6 cellular contexts compared by ENCODE assay signal in genomic region chr11:3395468-3395867, GRCh38. TPM values are rescaled to one million over a fixed set of nuclear protein-coding genes. Genes with fewer than 3 reads are reported as not detected.
DNase-seq lines count a peak whose midpoint lies in the region; ATAC-seq, FAIRE-seq and TF ChIP-seq lines count a peak whose summit lies in the region.
"Not testable (repeated sequence)": the region's sequence is repeated elsewhere in the genome, so short reads cannot be mapped to it uniquely, and the experiment has no call there.

No MANE protein-coding gene starts in this region.

- not testable (repeated sequence) for ATAC-seq in GM23338, WTC11, K562

- H3K9ac ChIP-seq in K562 (ENCODE audit: insufficient read depth in 1 of 2, low read depth in 2 of 2, low read length in 2 of 2); H1 (replicated peaks in 1 of 4; ENCODE audit: extremely low read depth in 1 of 4, low read depth in 3 of 4, low read length in 3 of 4): not testable (repeated sequence)

- intact Hi-C loops in K562 (cut with micrococcal nuclease); posterior vena cava (cut with DNase I): not testable (repeated sequence)

- H2BK120ac ChIP-seq in H1 (replicated peaks; ENCODE audit: low read depth, low read length): not testable (repeated sequence)

- not testable (repeated sequence) for H3K9me2 ChIP-seq in GM23338 (ENCODE audit: insufficient read depth)

- H4K8ac ChIP-seq in H1 (ENCODE audit: extremely low read depth, insufficient read depth, low read length): not testable (repeated sequence)

- not testable (repeated sequence) for H3K9me1 ChIP-seq in K562 (ENCODE audit: control insufficient read depth, insufficient read depth, low read length)

- not testable (repeated sequence) for H4K5ac ChIP-seq in H1 (ENCODE audit: insufficient read length, low read depth, low read length)

- not testable (repeated sequence) for H3K23me2 ChIP-seq in H1 (ENCODE audit: low read depth, low read length)

- TF ChIP-seq POLR2A in K562 (conservative IDR thresholded peaks at IDR 0.05): not testable (repeated sequence)
- TF ChIP-seq POLR2A in H1 (IDR thresholded peaks at IDR 0.05; ENCODE audit: control extremely low read depth in 1 of 2, low read depth in 2 of 2, low read length in 2 of 2): peak in 1 of 2 experiments; percentile 16; a peak in 1 of 3 replicates

- H2BK15ac ChIP-seq in H1 (ENCODE audit: low read length): not testable (repeated sequence)

- not testable (repeated sequence) for H3K56ac ChIP-seq in H1 (replicated peaks; ENCODE audit: insufficient read length, low read depth, low read length)

- not testable (repeated sequence) for TF ChIP-seq EP300 in K562 (IDR thresholded peaks at IDR 0.05; ENCODE audit: low read length); H1 (IDR thresholded peaks at IDR 0.05; ENCODE audit: borderline replicate concordance in 1 of 2, low read depth in 2 of 2, low read length in 2 of 2)

- not testable (repeated sequence) for H3K4ac ChIP-seq in H1 (replicated peaks; ENCODE audit: insufficient read length, low read depth, low read length)

- FAIRE-seq in K562 (lab: Jason Lieb, UNC); H1 (lab: Jason Lieb, UNC): not testable (repeated sequence)

- TF ChIP-seq CTCF in GM23338 (conservative IDR thresholded peaks at IDR 0.05; ENCODE audit: low read depth in 2 of 2); WTC11 (IDR thresholded peaks at IDR 0.05); K562 (IDR thresholded peaks at IDR 0.05 in 2 of 3, conservative IDR thresholded peaks at IDR 0.05 in 1 of 3; ENCODE audit: insufficient read depth in 2 of 3, low read depth in 1 of 3, low read length in 3 of 3); H1 (IDR thresholded peaks at IDR 0.05; ENCODE audit: control extremely low read depth in 1 of 3, insufficient read depth in 1 of 3, low read depth in 1 of 3, low read length in 3 of 3): not testable (repeated sequence)

- H2BK12ac ChIP-seq in H1 (ENCODE audit: low read depth, low read length): not testable (repeated sequence)

- H3K9me3 ChIP-seq in K562 (replicated peaks; ENCODE audit: control insufficient read depth, insufficient read depth, low read depth, low read length); H1 (ENCODE audit: insufficient read depth in 2 of 2, low read depth in 1 of 2, low read length in 1 of 2): not testable (repeated sequence)

- not testable (repeated sequence) for H3K4me3 ChIP-seq in GM23338; K562; H1 (ENCODE audit: extremely low read depth in 1 of 4, insufficient read depth in 2 of 4, low read depth in 3 of 4, low read length in 4 of 4)

- H3K4me3 Mint-ChIP-seq in GM23338, WTC11: not testable (repeated sequence)

- not testable (repeated sequence) for H3K9me3 Mint-ChIP-seq in GM23338, WTC11

- 0 out of 2 replicates have a peak overlapping the region, but pooled peaks have one; percentile 50 for H3K27ac ChIP-seq in GM23338 (ENCODE audit: low read depth)
- H3K27ac ChIP-seq in K562 (ENCODE audit: extremely low read depth, low read depth, low read length); H1 (ENCODE audit: low read depth, low read length): not testable (repeated sequence)

- in situ Hi-C loops in K562 (cut with MboI): not testable (repeated sequence)

- H4K91ac ChIP-seq in H1 (replicated peaks; ENCODE audit: insufficient read length, low read length): not testable (repeated sequence)

- H2AK5ac ChIP-seq in H1 (ENCODE audit: low read depth, low read length): not testable (repeated sequence)

- peak overlapping the region; percentile 22; the same call in 1 of the 2 replicates for H3K27ac Mint-ChIP-seq in GM23338
- peak overlapping the region; percentile 88 for H3K27ac Mint-ChIP-seq in WTC11

- H3F3A ChIP-seq in GM23338 (replicated peaks; ENCODE audit: low read depth): not testable (repeated sequence)

- H3K4me1 ChIP-seq in GM23338 (ENCODE audit: insufficient read depth); K562 (replicated peaks in 1 of 2; ENCODE audit: control insufficient read depth in 2 of 2, insufficient read depth in 2 of 2, low read length in 2 of 2); H1 (replicated peaks in 1 of 4; ENCODE audit: control insufficient read depth in 3 of 4, insufficient read depth in 4 of 4, low read length in 3 of 4): not testable (repeated sequence)

- POLR2A ChIA-PET in WTC11 (lab: Charles Lee); K562 (lab: Yijun Ruan, JAX): not testable (repeated sequence)
- POLR2A ChIA-PET in H1 (lab: Charles Lee; ENCODE audit: partially characterized antibody): interaction anchor here (0.6 to 10.3 kb wide), 9 partner anchors 9 to 41 kb away, joined by 3 to 187 read pairs (median 8); partner anchors contain the start of gene ZNF195

- H3K23ac ChIP-seq in H1 (ENCODE audit: insufficient read length): not testable (repeated sequence)

- WGBS in K562 (ENCODE audit: insufficient coverage, low coverage, missing lambda C conversion rate): 51% methylated on average over 4 of the region's 5 CpGs
- 95% methylated on average over 5 of the region's 5 CpGs; no CpG with 5 or more reads in 1 of the 2 experiments for WGBS in H1 (ENCODE audit: extremely low coverage in 1 of 2, insufficient coverage in 1 of 2, insufficient read length in 1 of 2, insufficient replicate concordance in 2 of 2, low coverage in 1 of 2, low lambda C conversion rate in 2 of 2, missing lambda C conversion rate in 1 of 2), 2 experiments

- H3K14ac ChIP-seq in H1 (ENCODE audit: insufficient read length): not testable (repeated sequence)

- TF ChIP-seq RAD21 in K562 (CRISPR knock-in tag; conservative IDR thresholded peaks at IDR 0.05 in 1 of 2, IDR thresholded peaks at IDR 0.05 in 1 of 2); H1 (IDR thresholded peaks at IDR 0.05 in 1 of 2, conservative IDR thresholded peaks at IDR 0.05 in 1 of 2; ENCODE audit: low read depth in 2 of 2, low read length in 2 of 2): not testable (repeated sequence)

- not testable (repeated sequence) for BruUV-seq in K562 (replicated peaks; lab: Mats Ljungman, UMichigan)

- H4K20me1 ChIP-seq in GM23338 (replicated peaks; ENCODE audit: insufficient read depth); K562 (replicated peaks; ENCODE audit: control insufficient read depth, insufficient read depth, low read length); H1 (replicated peaks in 1 of 2; ENCODE audit: control insufficient read depth in 1 of 2, insufficient read depth in 2 of 2, low read length in 2 of 2): not testable (repeated sequence)

- H3K36me3 ChIP-seq in GM23338 (ENCODE audit: insufficient read depth): not testable (repeated sequence)
- H3K36me3 ChIP-seq in K562 (ENCODE audit: control insufficient read depth, insufficient read depth, low read length) (peaks cover 14% of the 10 kb centered on the region; the same call in 2 of the 3 replicates), H1 (ENCODE audit: control insufficient read depth in 2 of 4, insufficient read depth in 4 of 4, low read length in 3 of 4) (peaks cover 5 to 75% (median 28%) of the 10 kb centered on the region in 4 experiments; a peak in 7 of 8 replicates)

- not testable (repeated sequence) for H3K27me3 ChIP-seq in GM23338 (ENCODE audit: insufficient read depth); K562 (ENCODE audit: control insufficient read depth in 2 of 2, insufficient read depth in 2 of 2, low read length in 2 of 2); H1 (replicated peaks in 1 of 4; ENCODE audit: control insufficient read depth in 3 of 4, extremely low read depth in 1 of 4, insufficient read depth in 3 of 4, low read length in 3 of 4)

- not testable (repeated sequence) for DNase-seq in GM23338 (ENCODE audit: low spot score); WTC11 (ENCODE audit: low spot score); K562 (ENCODE audit: extremely low read depth in 1 of 4, low spot score in 3 of 4); H1 (ENCODE audit: low read depth in 1 of 2, low spot score in 2 of 2)
- DNase-seq in mesenteric fat pad (ENCODE audit: low spot score): peak; percentile 72
- DNase-seq in posterior vena cava (ENCODE audit: low spot score): peak; percentile 43

- H3K79me1 ChIP-seq in H1 (ENCODE audit: low read depth, low read length): not testable (repeated sequence)

- CTCF ChIA-PET in WTC11 (lab: Charles Lee) (interaction anchor here (2.2 kb wide), 1 partner anchor 13 kb away, joined by 7 read pairs; no protein-coding TSS in a partner anchor), H1 (lab: Charles Lee; ENCODE audit: partially characterized antibody) (interaction anchor here (0.7 to 1.7 kb wide), 3 partner anchors 12 to 381 kb away, joined by 3 to 5 read pairs (median 3); no protein-coding TSS in a partner anchor)
- CTCF ChIA-PET in K562 (lab: Yijun Ruan, JAX; ENCODE audit: low intra/inter-chr PET ratio): not testable (repeated sequence)

- H3K4me1 Mint-ChIP-seq in GM23338, WTC11: not testable (repeated sequence)

- H3K36me3 Mint-ChIP-seq in GM23338 (ENCODE audit: low read depth) (peaks cover 94% of the 10 kb centered on the region), WTC11 (peaks cover 92% of the 10 kb centered on the region)

- H2BK5ac ChIP-seq in H1 (ENCODE audit: low read depth, low read length): 0 out of 2 replicates have a peak overlapping the region, but pooled peaks have one; percentile 15

- H3K18ac ChIP-seq in H1 (ENCODE audit: extremely low read depth, low read length): not testable (repeated sequence)

- H3K79me2 ChIP-seq in GM23338 (replicated peaks; ENCODE audit: insufficient read depth); K562 (ENCODE audit: control insufficient read depth, insufficient read depth, low read length); H1 (ENCODE audit: control insufficient read depth in 1 of 2, insufficient read depth in 2 of 2, low read length in 2 of 2): not testable (repeated sequence)

- peaks cover 25% of the 10 kb centered on the region for H3K27me3 Mint-ChIP-seq in GM23338 (ENCODE audit: insufficient read depth, low read depth, poor library complexity)
- H3K27me3 Mint-ChIP-seq in WTC11 (ENCODE audit: low read depth): not testable (repeated sequence)

- not testable (repeated sequence) for H3K4me2 ChIP-seq in GM23338; K562 (ENCODE audit: insufficient read depth, low read length); H1 (ENCODE audit: insufficient read depth in 1 of 2, low read depth in 2 of 2, low read length in 2 of 2)

- H2BK20ac ChIP-seq in H1 (ENCODE audit: low read length): not testable (repeated sequence)

- not testable (repeated sequence) for H2AFZ ChIP-seq in GM23338; K562 (ENCODE audit: low read depth, low read length); H1 (ENCODE audit: low read length)

RNA-seq across cellular contexts. Expression of gene ZNF195, which starts 16.5 kb away (rescaled TPM):
- total RNA-seq in GM23338 (2014; rRNA removed; shearing (Covaris generic)): 95.3 and 101 TPM in 2 replicates
- polyA plus RNA-seq in GM23338 (2016; fragmentation: Nextera tagmentation; extraction: Ambion mirVana) (81.6 and 116 TPM in 2 replicates), K562 (2011; rRNA removed) (59.7 and 62.3 TPM in 2 replicates), K562 (2014; fragmentation: Illumina TruSeq; extraction: Trizol) (50.6 and 60.4 TPM in 2 replicates), K562 (2014; fragmentation: Nextera tagmentation; extraction: Ambion mirVana) (10 to 100 TPM; 42.1 to 55.2 TPM), K562 (2014; rRNA removed) (59.0 and 67.4 TPM in 2 replicates), H1 (2011; rRNA removed) (23.4 and 23.9 TPM in 2 replicates)
- total RNA-seq in WTC11 (2021) (72.7 to 85.5 TPM (median 74.2 TPM) in 3 replicates), K562 (2014; rRNA removed) (48.9 and 53.8 TPM in 2 replicates), K562 (2014; rRNA removed; fragmentation: Illumina TruSeq; extraction: Trizol) (75.5 and 86.4 TPM in 2 replicates), K562 (2015; rRNA removed; fragmentation: Illumina TruSeq; extraction: Trizol) (54.2 and 61.5 TPM in 2 replicates), K562 (2021) (45.6 and 49.4 TPM in 2 replicates), mesenteric fat pad (20.0 TPM), posterior vena cava (10 to 100 TPM; 12.0 to 13.0 TPM)
- total RNA-seq in K562 (2011; cell fraction: chromatin; rRNA removed; ENCODE audit: low replicate concordance): 126 and 189 TPM in 2 replicates
- 81.4 and 87.1 TPM in 2 replicates for total RNA-seq in K562 (2011; cell fraction: nucleolus; rRNA removed)
- 129 and 187 TPM in 2 replicates for total RNA-seq in K562 (2011; cell fraction: nucleoplasm; rRNA removed)
- 17.0 and 25.9 TPM in 2 replicates for polyA plus RNA-seq in K562 (2011; cell fraction: cytosol; rRNA removed)
- 89.7 and 133 TPM in 2 replicates for polyA plus RNA-seq in K562 (2011; cell fraction: nucleus; rRNA removed)
- 29.4 and 42.9 TPM in 2 replicates for polyA plus RNA-seq in K562 (2012)
- 57.6 and 62.2 TPM in 2 replicates for polyA minus RNA-seq in K562 (2011; rRNA and poly(A)+ RNA removed)
- 17.8 and 30.6 TPM in 2 replicates for polyA minus RNA-seq in K562 (2011; cell fraction: cytosol; rRNA and poly(A)+ RNA removed)
- polyA minus RNA-seq in K562 (2011; cell fraction: nucleus; rRNA and poly(A)+ RNA removed): 86.4 and 92.7 TPM in 2 replicates
- 80.5 and 88.6 TPM in 2 replicates for total RNA-seq in H1 (2021; fragmentation: NEBNext Ultra II Directional; extraction: Animal tissue kit (Norgen Biotek cat#: 25700))
- polyA plus RNA-seq in H1 (2011; cell fraction: cytosol; rRNA removed): 36.6 TPM
- polyA plus RNA-seq in H1 (2011; cell fraction: nucleus; rRNA removed): 53.3 TPM
- 50.4 to 66.5 TPM (median 58.0 TPM) in 4 replicates for polyA plus RNA-seq in H1 (2012, experiment 1 of 2)
- polyA plus RNA-seq in H1 (2012, experiment 2 of 2): 3.1 TPM
- 73.9 TPM for polyA plus RNA-seq in H1 (2013, experiment 1 of 2)
- polyA plus RNA-seq in H1 (2013, experiment 2 of 2): 70.1 TPM
- polyA minus RNA-seq in H1 (2011; rRNA and poly(A)+ RNA removed): 98.3 and 120 TPM in 2 replicates
- polyA minus RNA-seq in H1 (2011; cell fraction: cytosol; rRNA and poly(A)+ RNA removed): 69.8 TPM
- 194 TPM for polyA minus RNA-seq in H1 (2011; cell fraction: nucleus; rRNA and poly(A)+ RNA removed)
